ENCODE assay signal across 8 cellular contexts in genomic region chr9:27573699-27574265, GRCh38. TPM values are rescaled to one million over a fixed set of nuclear protein-coding genes. Genes with fewer than 3 reads are reported as not detected.
DNase-seq lines count a peak whose midpoint lies in the region; ATAC-seq and TF ChIP-seq lines count a peak whose summit lies in the region.

No MANE protein-coding gene starts in this region.

- H3K36me3 Mint-ChIP-seq in CD14-positive monocyte = peaks cover 17 to 24% of the 10 kb centered on the region in 2 donors
- peaks cover 1% of the 10 kb centered on the region for H3K36me3 Mint-ChIP-seq in activated CD8-positive, alpha-beta T cell treated with anti-CD3 and anti-CD28 coated beads for 36 hours (ENCODE audit: low read depth)

- DNase-seq in CD14-positive monocyte (ENCODE audit: low spot score) (peak; percentile 99), NCI-H748 treated with DMSO at 0.1 percent for 48 hours (lab: John Stamatoyannopoulos, UW) (peak; percentile 99), ecto neural progenitor cell (ENCODE audit: low spot score) (peak; percentile 93), lower leg skin (ENCODE audit: low spot score in 2 of 2) (peak; percentile 99 to 100)
- DNase-seq in activated CD8-positive, alpha-beta T cell treated with anti-CD3 and anti-CD28 coated beads for 36 hours = peak; percentile 99
- DNase-seq in stimulated activated CD4-positive, alpha-beta T cell treated with anti-CD3 and anti-CD28 coated beads, Interleukin-4, amount 100 ng/mL, for 4 hours = peak; percentile 83 to 98

- TF ChIP-seq CTCF in CD14-positive monocyte (IDR thresholded peaks at IDR 0.05) (no peak), lower leg skin (IDR thresholded peaks at IDR 0.05) (no peak)
- no peak for TF ChIP-seq CTCF in activated CD8-positive, alpha-beta T cell treated with anti-CD3 and anti-CD28 coated beads for 36 hours (IDR thresholded peaks at IDR 0.05)

- peak in 1 of 2 donors; percentile 21 for TF ChIP-seq POLR2A in lower leg skin (IDR thresholded peaks at IDR 0.05)

- H3K4me3 ChIP-seq in lower leg skin (ENCODE audit: low read depth, poor library complexity, severe bottlenecking) = peak overlapping the region; percentile 24

- H3K9me3 Mint-ChIP-seq in CD14-positive monocyte = peaks cover 9 to 19% (median 11%) of the 10 kb centered on the region in 7 donors
- peaks cover 8% of the 10 kb centered on the region for H3K9me3 Mint-ChIP-seq in activated CD8-positive, alpha-beta T cell treated with anti-CD3 and anti-CD28 coated beads for 36 hours

- ATAC-seq in GM19397 (IDR thresholded peaks at IDR 0.05; ENCODE audit: unreplicated experiment) (peak; percentile 86), HG03565 (IDR thresholded peaks at IDR 0.05; ENCODE audit: unreplicated experiment) (peak; percentile 79)
- ATAC-seq in activated CD8-positive, alpha-beta T cell treated with anti-CD3 and anti-CD28 coated beads for 36 hours = peak; percentile 80

- CTCF ChIA-PET in activated CD8-positive, alpha-beta T cell treated with anti-CD3 and anti-CD28 coated beads for 36 hours (lab: Charles Lee) = interaction anchor here (1.4 kb wide), 1 partner anchor 11 kb away, joined by 5 read pairs; no protein-coding TSS in a partner anchor

- peak overlapping the region; percentile 92 to 95 for H3K4me3 Mint-ChIP-seq in CD14-positive monocyte
- peak overlapping the region; percentile 88 for H3K4me3 Mint-ChIP-seq in activated CD8-positive, alpha-beta T cell treated with anti-CD3 and anti-CD28 coated beads for 36 hours

- peaks cover 0 to 4% (median 1%) of the 10 kb centered on the region in 3 donors for H3K27me3 Mint-ChIP-seq in CD14-positive monocyte (ENCODE audit: low read depth in 3 of 3)
- H3K27me3 Mint-ChIP-seq in activated CD8-positive, alpha-beta T cell treated with anti-CD3 and anti-CD28 coated beads for 36 hours = no peaks in the 10 kb centered on the region

- POLR2A ChIA-PET in activated CD8-positive, alpha-beta T cell treated with anti-CD3 and anti-CD28 coated beads for 36 hours (lab: Charles Lee) = interaction anchor here (1.2 to 1.7 kb wide), 4 partner anchors 9 to 44 kb away, joined by 3 to 8 read pairs (median 4); partner anchors contain the start of gene MOB3B

- H3K27ac Mint-ChIP-seq in CD14-positive monocyte = peak overlapping the region; percentile 99 to 100 (median 100)
- H3K27ac Mint-ChIP-seq in activated CD8-positive, alpha-beta T cell treated with anti-CD3 and anti-CD28 coated beads for 36 hours = peak overlapping the region; percentile 98

- intact Hi-C loops in CD14-positive monocyte (cut with micrococcal nuclease) = loop anchor here (2.0 to 10.0 kb wide), 5 partner anchors 13 to 131 kb away; partner anchors contain the start of gene MOB3B (in 1 of the 2)
- intact Hi-C loops in activated CD8-positive, alpha-beta T cell treated with anti-CD3 and anti-CD28 coated beads for 36 hours (cut with micrococcal nuclease) = loop anchor here (10.0 kb wide), 1 partner anchor 59 kb away; no protein-coding TSS in a partner anchor
- intact Hi-C loops in lower leg skin (cut with DNase I; ENCODE audit: low total_unique reads) = loop anchor here (10.0 kb wide), 1 partner anchor 629 kb away; the partner anchor contains the start of gene PLAA

- 0 to 1% methylated on average over 30 of the region's 30 CpGs for WGBS in lower leg skin, 2 donors

- peaks cover 42% of the 10 kb centered on the region for H3K4me1 Mint-ChIP-seq in CD14-positive monocyte
- peaks cover 25% of the 10 kb centered on the region for H3K4me1 Mint-ChIP-seq in activated CD8-positive, alpha-beta T cell treated with anti-CD3 and anti-CD28 coated beads for 36 hours (ENCODE audit: low read depth)

RNA-seq across cellular contexts. Expression of gene C9orf72, which starts 0.5 kb away (rescaled TPM):
- polyA plus RNA-seq in CD14-positive monocyte = 100 to 1,000 TPM; 105 to 128 TPM
- 1 to 10 TPM; 7.0 to 7.3 TPM for total RNA-seq in activated CD8-positive, alpha-beta T cell treated with anti-CD3 and anti-CD28 coated beads for 36 hours
- total RNA-seq in lower leg skin = 10 to 100 TPM; 10.3 to 16.6 (median 12.5) TPM

RNA-seq across cellular contexts. Expression of gene MOB3B, which starts 44.2 kb away (rescaled TPM):
- 1 to 10 TPM; 1.2 to 1.4 TPM for polyA plus RNA-seq in CD14-positive monocyte
- under 1 TPM; 0.47 to 0.67 TPM for total RNA-seq in activated CD8-positive, alpha-beta T cell treated with anti-CD3 and anti-CD28 coated beads for 36 hours
- total RNA-seq in lower leg skin = 10 to 100 TPM in 2 of 4 donors, 1 to 10 TPM in 2; 8.2 to 16.5 (median 10.5) TPM

RNA-seq across cellular contexts. Expression of gene IFNK, which starts 49.7 kb away (rescaled TPM):
- polyA plus RNA-seq in CD14-positive monocyte = not detected
- not detected for total RNA-seq in activated CD8-positive, alpha-beta T cell treated with anti-CD3 and anti-CD28 coated beads for 36 hours
- not detected for total RNA-seq in lower leg skin

Comparison
In these comparisons a context has a peak if more than half of its experiments do, and no peak if none do; other contexts are left out.
1. Peak in every context shown above with its lines: DNase-seq, ATAC-seq and H3K4me3 ChIP-seq.
2. RNA of gene MOB3B, which starts 44.2 kb away (total RNA-seq): 8.2 to 16.5 TPM in lower leg skin; 0.47 to 0.67 TPM in activated CD8-positive, alpha-beta T cell treated with anti-CD3 and anti-CD28 coated beads for 36 hours; every median in the first group is over 4 times any median in the second.